Comparison of ENCODE assay signal across 14 cellular contexts in genomic region chr2:26887142-26887541, GRCh38. TPM values are rescaled to one million over a fixed set of nuclear protein-coding genes. Genes with fewer than 3 reads are reported as not detected.
DNase-seq lines count a peak whose midpoint lies in the region; TF ChIP-seq lines count a peak whose summit lies in the region.
"Had no signal": no experiment of that assay in that cellular context is flagged by ENCODE, and none has a peak within 500 bp of the region (broad histone marks: within the 10 kb centered on the region; RNA-seq: fewer than 3 reads in every experiment).

No MANE protein-coding gene starts in this region.

- H3K9me2 ChIP-seq in OCI-LY7 (ENCODE audit: insufficient read depth, low read length): no peaks in the 10 kb centered on the region

- H3K4me2 ChIP-seq in OCI-LY7 (ENCODE audit: low read length): 0 out of 2 replicates have a peak overlapping the region, but pooled peaks have one; percentile 15

- peaks cover 9% of the 10 kb centered on the region for H3K4me1 ChIP-seq in OCI-LY7 (ENCODE audit: insufficient read depth, low read length, poor library complexity, severe bottlenecking)
- H3K4me1 ChIP-seq: gastrocnemius medialis had no signal

- H3K27ac ChIP-seq in OCI-LY7 (ENCODE audit: low read depth, low read length, poor library complexity, severe bottlenecking): no peak overlapping the region
- H3K27ac ChIP-seq in substantia nigra (ENCODE audit: low read depth, low read length, poor library complexity, severe bottlenecking): peak overlapping the region; percentile 30
- H3K27ac ChIP-seq: gastrocnemius medialis had no signal

- POLR2A ChIA-PET in OCI-LY7 (lab: Charles Lee): no interaction called here

- intact Hi-C loops in OCI-LY7 (cut with micrococcal nuclease; ENCODE audit: unreplicated experiment): no loop called here

- no peaks in the 10 kb centered on the region for H3K36me3 ChIP-seq in OCI-LY7 (ENCODE audit: insufficient read depth, low read length)
- H3K36me3 ChIP-seq: gastrocnemius medialis had no signal

- DNase-seq in GM19238 (ENCODE audit: insufficient read length, low spot score) (peak; percentile 15), OCI-LY7 (ENCODE audit: low spot score) (peak; percentile 43), germinal center (ENCODE audit: low spot score) (peak; percentile 55), substantia nigra (lab: John Stamatoyannopoulos, UW) (peak in 5 of 49 donors; percentile 25 to 41 (median 29)), 8988T (no peak), islet precursor cell (no peak), iPS-NIHi7 (ENCODE audit: extremely low spot score) (no peak)
- DNase-seq: activated CD4-positive, alpha-beta T cell treated with anti-CD3 and anti-CD28 coated beads, Interleukin-2, amount 10 ng/mL, durations not matched to agents 24 days and 14 days; activated T-cell treated with anti-CD3 and anti-CD28 coated beads, Interleukin-2, amount 50 U/mL, for 72 hours; CD4-positive, alpha-beta T cell; gastrocnemius medialis; NCI-H1417 treated with DMSO at 0.1 percent for 48 hours; NCI-H226; PC-3 had no signal

- no TSS peak for BruUV-seq in OCI-LY7 (replicated peaks; lab: Mats Ljungman, UMichigan)

- no peak for TF ChIP-seq CTCF in OCI-LY7 (conservative IDR thresholded peaks at IDR 0.05; ENCODE audit: low read length)

- H2AFZ ChIP-seq in OCI-LY7 (ENCODE audit: low read length): no peak overlapping the region

- H4K20me1 ChIP-seq in OCI-LY7 (ENCODE audit: insufficient read depth, low read length): no peaks in the 10 kb centered on the region

- H3K79me2 ChIP-seq in OCI-LY7 (ENCODE audit: insufficient read depth, low read depth, low read length): no peaks in the 10 kb centered on the region

- CTCF ChIA-PET in OCI-LY7 (lab: Charles Lee; ENCODE audit: unreplicated experiment): no interaction called here

- no peaks in the 10 kb centered on the region for H3K9me3 ChIP-seq in OCI-LY7 (ENCODE audit: low read length)
- H3K9me3 ChIP-seq: gastrocnemius medialis had no signal

- H3K4me3 ChIP-seq in OCI-LY7 (ENCODE audit: low read depth, low read length, poor library complexity, severe bottlenecking): no peak overlapping the region
- H3K4me3 ChIP-seq: gastrocnemius medialis had no signal

RNA-seq across cellular contexts. Expression of gene DPYSL5, which starts 39.2 kb away (rescaled TPM):
- not detected in 2 replicates for total RNA-seq in OCI-LY7 (2014; rRNA removed; shearing (Covaris generic))
- not detected in 2 replicates for total RNA-seq in OCI-LY7 (2022)
- total RNA-seq: activated CD4-positive, alpha-beta T cell treated with anti-CD3 and anti-CD28 coated beads, Interleukin-2, amount 10 ng/mL, durations not matched to agents 24 days and 14 days; activated T-cell treated with anti-CD3 and anti-CD28 coated beads, Interleukin-2, amount 50 U/mL, for 72 hours; CD4-positive, alpha-beta T cell; gastrocnemius medialis; PC-3 had no signal

Comparison
In these comparisons a context has a peak if more than half of its experiments do, and no peak if none do; other contexts are left out.
1. DNase-seq: peak in GM19238 (single experiment), OCI-LY7 (single experiment) and germinal center (single experiment); none in 8988T (single experiment), islet precursor cell (single experiment) and iPS-NIHi7 (single experiment).